In the genomic region with DNA sequence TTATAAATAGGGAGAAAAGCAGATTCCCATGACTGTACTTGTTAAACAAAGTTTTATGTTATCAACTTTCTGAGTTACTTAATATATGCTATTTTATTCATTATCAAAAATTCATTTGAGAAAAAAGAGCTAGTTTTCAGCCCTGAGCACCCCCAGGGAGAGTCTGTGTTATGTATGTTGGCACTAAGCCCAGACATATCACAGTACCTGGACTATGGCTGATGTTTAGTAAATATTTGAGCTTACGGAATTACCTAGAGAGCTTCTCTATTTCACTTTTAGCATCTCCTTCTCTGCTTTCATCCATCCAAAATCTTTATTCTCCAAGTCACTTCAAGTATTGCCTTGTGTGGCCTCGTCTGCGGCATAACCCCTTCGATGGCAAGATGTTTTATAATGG, we compare ENCODE assay signal across 1 cellular context.
TF ChIP-seq lines count a peak whose summit lies in the region.

No MANE protein-coding gene starts in this region.

TF ChIP-seq in HepG2, 621 proteins besides CTCF, POLR2A, EP300 and RAD21 (continued from another document):
- TF ChIP-seq HMGXB4 (CRISPR knock-in tag; IDR thresholded peaks at IDR 0.05; ENCODE audit: borderline replicate concordance in 1 of 2, low read depth in 1 of 2) = no peak
- TF ChIP-seq, protein P1, sequence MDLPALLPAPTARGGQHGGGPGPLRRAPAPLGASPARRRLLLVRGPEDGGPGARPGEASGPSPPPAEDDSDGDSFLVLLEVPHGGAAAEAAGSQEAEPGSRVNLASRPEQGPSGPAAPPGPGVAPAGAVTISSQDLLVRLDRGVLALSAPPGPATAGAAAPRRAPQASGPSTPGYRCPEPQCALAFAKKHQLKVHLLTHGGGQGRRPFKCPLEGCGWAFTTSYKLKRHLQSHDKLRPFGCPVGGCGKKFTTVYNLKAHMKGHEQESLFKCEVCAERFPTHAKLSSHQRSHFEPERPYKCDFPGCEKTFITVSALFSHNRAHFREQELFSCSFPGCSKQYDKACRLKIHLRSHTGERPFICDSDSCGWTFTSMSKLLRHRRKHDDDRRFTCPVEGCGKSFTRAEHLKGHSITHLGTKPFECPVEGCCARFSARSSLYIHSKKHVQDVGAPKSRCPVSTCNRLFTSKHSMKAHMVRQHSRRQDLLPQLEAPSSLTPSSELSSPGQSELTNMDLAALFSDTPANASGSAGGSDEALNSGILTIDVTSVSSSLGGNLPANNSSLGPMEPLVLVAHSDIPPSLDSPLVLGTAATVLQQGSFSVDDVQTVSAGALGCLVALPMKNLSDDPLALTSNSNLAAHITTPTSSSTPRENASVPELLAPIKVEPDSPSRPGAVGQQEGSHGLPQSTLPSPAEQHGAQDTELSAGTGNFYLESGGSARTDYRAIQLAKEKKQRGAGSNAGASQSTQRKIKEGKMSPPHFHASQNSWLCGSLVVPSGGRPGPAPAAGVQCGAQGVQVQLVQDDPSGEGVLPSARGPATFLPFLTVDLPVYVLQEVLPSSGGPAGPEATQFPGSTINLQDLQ (CRISPR knock-in tag; IDR thresholded peaks at IDR 0.05) = no peak
